8 cellular contexts compared by ENCODE assay signal in genomic region chr22:20508067-20508755, GRCh38. TPM values are rescaled to one million over a fixed set of nuclear protein-coding genes. Genes with fewer than 3 reads are reported as not detected.
DNase-seq lines count a peak whose midpoint lies in the region; ATAC-seq and TF ChIP-seq lines count a peak whose summit lies in the region.
"Not testable (repeated sequence)": the region's sequence is repeated elsewhere in the genome, so short reads cannot be mapped to it uniquely, and the experiment has no call there.

No MANE protein-coding gene starts in this region.

- H3K9me3 ChIP-seq in right lobe of liver, upper lobe of right lung: not testable (repeated sequence)

- peaks cover 17% of the 10 kb centered on the region for H3K27me3 Mint-ChIP-seq in brain
- not testable (repeated sequence) for H3K27me3 Mint-ChIP-seq in progenitor cell of endocrine pancreas

- H3K36me3 Mint-ChIP-seq in brain; progenitor cell of endocrine pancreas (ENCODE audit: insufficient read depth): not testable (repeated sequence)

- H3K4me1 ChIP-seq in right lobe of liver (peaks cover 0 to 29% (median 5%) of the 10 kb centered on the region in 4 donors), upper lobe of right lung (peaks cover 35% of the 10 kb centered on the region)

- H3K4me3 ChIP-seq in GM08714 (ENCODE audit: low read length): peak overlapping the region; percentile 90
- peak overlapping the region; percentile 98 for H3K4me3 ChIP-seq in Jurkat, Clone E6-1 (ENCODE audit: low read length)
- H3K4me3 ChIP-seq in WI38 (ENCODE audit: low read depth, low read length): peak overlapping the region; percentile 88
- peak overlapping the region; percentile 94 for H3K4me3 ChIP-seq in fibroblast of the aortic adventitia (ENCODE audit: low read depth, low read length)
- peak overlapping the region; percentile 42 to 93 (median 92) for H3K4me3 ChIP-seq in right lobe of liver
- H3K4me3 ChIP-seq in upper lobe of right lung: peak overlapping the region; percentile 90

- ATAC-seq in right lobe of liver: peak; percentile 1 to 6 (median 4)
- not testable (repeated sequence) for ATAC-seq in upper lobe of right lung

- not testable (repeated sequence) for DNase-seq in Jurkat, Clone E6-1 (ENCODE audit: low read depth, low spot score); fibroblast of the aortic adventitia (ENCODE audit: low read depth); right lobe of liver; progenitor cell of endocrine pancreas (ENCODE audit: low spot score, unreplicated experiment); upper lobe of right lung

- 4% methylated on average over 21 of the region's 21 CpGs for WGBS in right lobe of liver (ENCODE audit: insufficient coverage, low coverage, low lambda C conversion rate, missing lambda C conversion rate)

- H3K36me3 ChIP-seq in right lobe of liver, upper lobe of right lung: not testable (repeated sequence)

- H3K27me3 ChIP-seq in right lobe of liver, upper lobe of right lung: not testable (repeated sequence)

- not testable (repeated sequence) for H3K9me3 Mint-ChIP-seq in brain; progenitor cell of endocrine pancreas (ENCODE audit: low read depth)

- H3K27ac Mint-ChIP-seq in brain (peak overlapping the region; percentile 97 to 99 (median 98)), progenitor cell of endocrine pancreas (peak overlapping the region; percentile 98)

- TF ChIP-seq CTCF in WI38 (IDR thresholded peaks at IDR 0.05; ENCODE audit: low read depth, low read length); brain (conservative IDR thresholded peaks at IDR 0.05); fibroblast of the aortic adventitia (IDR thresholded peaks at IDR 0.05; ENCODE audit: insufficient read depth, low read length); right lobe of liver (IDR thresholded peaks at IDR 0.05); progenitor cell of endocrine pancreas (IDR thresholded peaks at IDR 0.05; ENCODE audit: unreplicated experiment); upper lobe of right lung (IDR thresholded peaks at IDR 0.05): not testable (repeated sequence)

- H3K27ac ChIP-seq in right lobe of liver (peak overlapping the region; percentile 76 to 80 (median 77)), upper lobe of right lung (peak overlapping the region; percentile 94)

- intact Hi-C loops in right lobe of liver (cut with DNase I); upper lobe of right lung (cut with DNase I): not testable (repeated sequence)

- TF ChIP-seq POLR2A in right lobe of liver (IDR thresholded peaks at IDR 0.05): not testable (repeated sequence)

- H3K4me3 Mint-ChIP-seq in brain (peak overlapping the region; percentile 93 to 98 (median 96)), progenitor cell of endocrine pancreas (ENCODE audit: low read depth) (peak overlapping the region; percentile 96)

- H3K4me1 Mint-ChIP-seq in brain: peaks cover 58% of the 10 kb centered on the region
- H3K4me1 Mint-ChIP-seq in progenitor cell of endocrine pancreas (ENCODE audit: low read depth): peaks cover 31% of the 10 kb centered on the region

RNA-seq across cellular contexts. Expression of gene MED15, which starts 0.8 kb away (rescaled TPM):
- polyA plus RNA-seq in Jurkat, Clone E6-1 (2012; ENCODE audit: insufficient read depth, insufficient read length): 34.2 TPM
- 50.1 TPM for polyA plus RNA-seq in brain (ENCODE audit: insufficient read depth, low read depth, low replicate concordance)
- total RNA-seq in fibroblast of the aortic adventitia (ENCODE audit: low replicate concordance): 24.4 and 44.2 TPM in 2 replicates
- total RNA-seq in right lobe of liver: 10 to 100 TPM; 15.7 to 34.7 (median 23.6) TPM
- 77.8 and 78.0 TPM in 2 replicates for total RNA-seq in progenitor cell of endocrine pancreas
- total RNA-seq in upper lobe of right lung: 96.9 TPM

RNA-seq across cellular contexts. Expression of gene KLHL22, which starts 12.6 kb away (rescaled TPM):
- polyA plus RNA-seq in Jurkat, Clone E6-1 (2012; ENCODE audit: insufficient read depth, insufficient read length): 14.9 TPM
- polyA plus RNA-seq in brain (ENCODE audit: insufficient read depth, low read depth, low replicate concordance): 37.0 TPM
- total RNA-seq in fibroblast of the aortic adventitia (ENCODE audit: low replicate concordance) (12.3 and 29.6 TPM in 2 replicates), right lobe of liver (10 to 100 TPM in 3 of 6 experiments, 1 to 10 TPM in 3; 9.0 to 14.2 (median 10.2) TPM), progenitor cell of endocrine pancreas (47.3 and 51.6 TPM in 2 replicates), upper lobe of right lung (23.3 TPM)
